Comparison of ENCODE assay signal across 8 cellular contexts in genomic region chr1:161068306-161069200, GRCh38. TPM values are rescaled to one million over a fixed set of nuclear protein-coding genes. Genes with fewer than 3 reads are reported as not detected.
A peak's percentile ranks its signal among the peaks of the same experiment; 100 is the strongest.
DNase-seq lines count a peak whose midpoint lies in the region; ATAC-seq and TF ChIP-seq lines count a peak whose summit lies in the region.

No MANE protein-coding gene starts in this region.

- peak overlapping the region; percentile 95 for H3K27ac Mint-ChIP-seq in activated B cell treated with CpG ODN at 0.5 μM for 24 hours
- peak overlapping the region; percentile 99 for H3K27ac Mint-ChIP-seq in dendritic cell treated with granulocyte-macrophage colony-stimulating factor and Interleukin-4, amounts not matched to agents 40 ng/mL and 50 ng/mL, for 4 days

- DNase-seq in activated B cell treated with CpG ODN at 0.5 μM for 24 hours (peak; percentile 72), omental fat pad (ENCODE audit: low spot score) (no peak), tibial artery (peak; percentile 66 to 80), NCI-H146 treated with DMSO at 0.1 percent for 48 hours (lab: John Stamatoyannopoulos, UW; ENCODE audit: unreplicated experiment) (no peak), NCI-H2029 treated with DMSO at 0.1 percent for 48 hours (lab: John Stamatoyannopoulos, UW) (no peak)

- no peaks in the 10 kb centered on the region for H3K27me3 Mint-ChIP-seq in activated B cell treated with CpG ODN at 0.5 μM for 24 hours
- H3K27me3 Mint-ChIP-seq in dendritic cell treated with granulocyte-macrophage colony-stimulating factor and Interleukin-4, amounts not matched to agents 40 ng/mL and 50 ng/mL, for 4 days, result no peaks in the 10 kb centered on the region

- POLR2A ChIA-PET in activated B cell treated with CpG ODN at 0.5 μM for 24 hours (lab: Charles Lee), result interaction anchor here (0.6 to 9.8 kb wide), 22 partner anchors 9 to 722 kb away, joined by 3 to 285 read pairs (median 6); partner anchors contain the start of genes B4GALT3, F11R, KLHDC9 and NDUFS2

- H3K36me3 Mint-ChIP-seq in activated B cell treated with CpG ODN at 0.5 μM for 24 hours (ENCODE audit: low read depth), result peaks cover 46% of the 10 kb centered on the region
- H3K36me3 Mint-ChIP-seq in dendritic cell treated with granulocyte-macrophage colony-stimulating factor and Interleukin-4, amounts not matched to agents 40 ng/mL and 50 ng/mL, for 4 days (ENCODE audit: low read depth), result peaks cover 50% of the 10 kb centered on the region

- intact Hi-C loops in activated B cell treated with CpG ODN at 0.5 μM for 24 hours (cut with micrococcal nuclease), result loop anchor here (1.0 to 5.0 kb wide), 8 partner anchors 8 to 299 kb away; partner anchors contain the start of genes CFAP126, DEDD, F11R and UFC1
- intact Hi-C loops in dendritic cell treated with granulocyte-macrophage colony-stimulating factor and Interleukin-4, amounts not matched to agents 40 ng/mL and 50 ng/mL, for 4 days (cut with micrococcal nuclease), result loop anchor here (1.0 to 2.0 kb wide), 2 partner anchors 14 to 23 kb away; partner anchors contain the start of gene USF1
- intact Hi-C loops in tibial artery (cut with DNase I; ENCODE audit: low total_unique reads), result no loop called here

- peaks cover 69% of the 10 kb centered on the region for H3K4me1 Mint-ChIP-seq in activated B cell treated with CpG ODN at 0.5 μM for 24 hours
- peaks cover 74% of the 10 kb centered on the region for H3K4me1 Mint-ChIP-seq in dendritic cell treated with granulocyte-macrophage colony-stimulating factor and Interleukin-4, amounts not matched to agents 40 ng/mL and 50 ng/mL, for 4 days (ENCODE audit: low read depth)

- no peak for TF ChIP-seq CTCF in activated B cell treated with CpG ODN at 0.5 μM for 24 hours (IDR thresholded peaks at IDR 0.05)
- TF ChIP-seq CTCF in omental fat pad (IDR thresholded peaks at IDR 0.05), result no peak
- TF ChIP-seq CTCF in tibial artery (IDR thresholded peaks at IDR 0.05), result no peak

- H3K27ac ChIP-seq in tibial artery, result no peak overlapping the region

- H3K9me3 ChIP-seq in tibial artery, result no peaks in the 10 kb centered on the region

- H3K27me3 ChIP-seq in tibial artery, result peaks cover 0 to 21% of the 10 kb centered on the region in 2 donors

- no peaks in the 10 kb centered on the region for H3K9me3 Mint-ChIP-seq in activated B cell treated with CpG ODN at 0.5 μM for 24 hours
- no peaks in the 10 kb centered on the region for H3K9me3 Mint-ChIP-seq in dendritic cell treated with granulocyte-macrophage colony-stimulating factor and Interleukin-4, amounts not matched to agents 40 ng/mL and 50 ng/mL, for 4 days

- ATAC-seq in GM19035 (IDR thresholded peaks at IDR 0.05; ENCODE audit: unreplicated experiment) (peak; percentile 52), HG03175 (IDR thresholded peaks at IDR 0.05; ENCODE audit: unreplicated experiment) (peak; percentile 52), activated B cell treated with CpG ODN at 0.5 μM for 24 hours (ENCODE audit: low read depth) (peak; percentile 68), omental fat pad (ENCODE audit: low FRiP score) (peak; percentile 55)

- H3K4me3 Mint-ChIP-seq in activated B cell treated with CpG ODN at 0.5 μM for 24 hours, result peak overlapping the region; percentile 96
- H3K4me3 Mint-ChIP-seq in dendritic cell treated with granulocyte-macrophage colony-stimulating factor and Interleukin-4, amounts not matched to agents 40 ng/mL and 50 ng/mL, for 4 days, result peak overlapping the region; percentile 100

- H3K36me3 ChIP-seq in tibial artery, result peaks cover 0 to 7% (median 0%) of the 10 kb centered on the region in 3 donors

- H3K4me1 ChIP-seq in tibial artery, result no peaks in the 10 kb centered on the region

- peak overlapping the region; percentile 34 to 38 for H3K4me3 ChIP-seq in tibial artery

- CTCF ChIA-PET in activated B cell treated with CpG ODN at 0.5 μM for 24 hours (lab: Charles Lee), result interaction anchor here (0.9 to 6.2 kb wide), 3 partner anchors 23 to 71 kb away, joined by 6 to 95 read pairs (median 37); partner anchors contain the start of genes KLHDC9 and USF1

RNA-seq across cellular contexts. Expression of gene ARHGAP30, which starts 1.1 kb away (rescaled TPM):
- total RNA-seq in activated B cell treated with CpG ODN at 0.5 μM for 24 hours (154 and 158 TPM in 2 replicates), omental fat pad (10 to 100 TPM in 3 of 4 donors, 1 to 10 TPM in 1; 9.8 to 32.3 (median 24.7) TPM)

RNA-seq across cellular contexts. Expression of gene NECTIN4, which starts 20.8 kb away (rescaled TPM):
- total RNA-seq in activated B cell treated with CpG ODN at 0.5 μM for 24 hours (not detected in 2 replicates), omental fat pad (under 1 TPM in 1 of 4 donors, not detected in 3; 0.72 TPM)

RNA-seq across cellular contexts. Expression of gene USF1, which starts 22.8 kb away (rescaled TPM):
- total RNA-seq in activated B cell treated with CpG ODN at 0.5 μM for 24 hours (134 and 143 TPM in 2 replicates), omental fat pad (10 to 100 TPM; 44.8 to 87.5 (median 61.4) TPM)

RNA-seq across cellular contexts. Expression of gene KLHDC9, which starts 29.6 kb away (rescaled TPM):
- total RNA-seq in activated B cell treated with CpG ODN at 0.5 μM for 24 hours (2.9 and 3.6 TPM in 2 replicates), omental fat pad (1 to 10 TPM in 2 of 4 donors, under 1 TPM in 1, not detected in 1; 0.60 to 2.2 (median 1.5) TPM)

RNA-seq across cellular contexts. Expression of gene TSTD1, which starts 29.8 kb away (rescaled TPM):
- total RNA-seq in activated B cell treated with CpG ODN at 0.5 μM for 24 hours (69.8 and 70.2 TPM in 2 replicates), omental fat pad (10 to 100 TPM; 26.0 to 43.1 (median 30.5) TPM)

Comparison
In these comparisons a context has a peak if more than half of its experiments do, and no peak if none do; other contexts are left out.
1. DNase-seq: peak in activated B cell treated with CpG ODN at 0.5 μM for 24 hours (single experiment) and tibial artery (2 of 2); none in omental fat pad (single experiment), NCI-H146 treated with DMSO at 0.1 percent for 48 hours (single experiment) and NCI-H2029 treated with DMSO at 0.1 percent for 48 hours (single experiment).
2. Peak in every context shown above with its lines, with median percentiles within 50 percentile points of each other: ATAC-seq.